Comparison of ENCODE assay signal across 1 cellular context in the genomic region with DNA sequence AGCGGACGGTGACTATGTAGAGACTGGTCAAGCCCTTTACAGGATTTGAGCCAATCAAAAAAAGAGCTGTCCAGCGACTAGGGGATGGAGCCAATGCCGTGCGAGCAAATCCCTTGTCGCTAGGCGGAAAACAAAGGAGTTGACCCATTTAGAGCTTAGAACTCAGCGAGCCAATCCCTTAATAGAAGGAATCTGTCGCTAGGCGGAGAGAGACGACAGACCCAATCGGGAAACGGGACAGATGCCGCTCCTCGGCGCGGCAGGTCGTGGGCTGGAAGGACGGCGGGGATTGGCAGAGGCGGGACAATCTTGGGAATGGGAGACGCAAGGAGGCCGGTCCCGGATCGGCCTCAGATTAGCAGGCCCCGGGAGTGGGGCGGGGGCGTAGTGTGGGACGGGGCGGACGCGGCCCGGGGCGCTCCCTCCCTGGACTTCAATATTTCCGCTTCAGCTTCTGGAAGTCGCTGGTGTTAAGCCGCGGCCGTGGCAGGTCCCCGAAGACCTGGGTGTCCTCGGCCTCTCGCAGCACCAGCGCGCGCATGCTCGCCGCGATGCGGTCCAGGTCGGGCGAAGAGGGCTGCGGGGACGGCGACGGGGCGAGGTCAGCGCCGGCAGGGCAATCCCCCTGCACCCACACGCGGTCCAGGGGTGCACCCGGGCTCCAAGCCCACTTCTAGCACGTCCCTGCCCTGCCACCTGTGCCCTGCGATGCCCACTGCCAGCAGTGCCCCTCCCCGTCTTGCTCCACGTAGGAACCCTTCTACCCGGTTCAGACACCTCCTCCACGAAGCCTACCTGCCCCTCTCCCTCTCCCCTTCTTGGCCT.
TF ChIP-seq lines count a peak whose summit lies in the region.

No MANE protein-coding gene starts in this region.

TF ChIP-seq in HEK293, 187 proteins besides CTCF, POLR2A, EP300 and RAD21 (continued from another document and continues in another):
- TF ChIP-seq EGR2 (tag by site-specific recombination; IDR thresholded peaks at IDR 0.05; ENCODE audit: low read depth) (peak; percentile 87), SCRT1 (tag by site-specific recombination; IDR thresholded peaks at IDR 0.05; ENCODE audit: borderline replicate concordance) (no peak), ZNF248 (tag by site-specific recombination; IDR thresholded peaks at IDR 0.05) (no peak), ZNF174 (tag by site-specific recombination; IDR thresholded peaks at IDR 0.05) (no peak), ZNF221 (tag by site-specific recombination; IDR thresholded peaks at IDR 0.05; ENCODE audit: borderline replicate concordance) (no peak), ZNF354C (tag by site-specific recombination; IDR thresholded peaks at IDR 0.05; ENCODE audit: borderline replicate concordance, low read depth) (no peak), KLF8 (tag by site-specific recombination; IDR thresholded peaks at IDR 0.05) (peak; percentile 96), SCRT2 (tag by site-specific recombination; IDR thresholded peaks at IDR 0.05) (no peak), GFI1B (tag by site-specific recombination; IDR thresholded peaks at IDR 0.05) (no peak), ZNF19 (tag by site-specific recombination; IDR thresholded peaks at IDR 0.05; ENCODE audit: low read depth) (no peak), ZNF416 (tag by site-specific recombination; IDR thresholded peaks at IDR 0.05) (no peak), ZNF837 (tag by site-specific recombination; IDR thresholded peaks at IDR 0.05) (no peak), ZNF830 (tag by site-specific recombination; IDR thresholded peaks at IDR 0.05; ENCODE audit: low read depth) (no peak), ZNF670 (tag by site-specific recombination; IDR thresholded peaks at IDR 0.05; ENCODE audit: low read depth) (no peak), ZNF48 (tag by site-specific recombination; IDR thresholded peaks at IDR 0.05) (no peak), ZNF658 (tag by site-specific recombination; IDR thresholded peaks at IDR 0.05) (no peak), RBAK (tag by site-specific recombination; IDR thresholded peaks at IDR 0.05) (no peak), ZIC2 (tag by site-specific recombination; IDR thresholded peaks at IDR 0.05) (no peak), REPIN1 (tag by site-specific recombination; IDR thresholded peaks at IDR 0.05; ENCODE audit: low read depth) (no peak), KLF16 (tag by site-specific recombination; IDR thresholded peaks at IDR 0.05) (0 out of 2 replicates have a peak, but pooled peaks have one; percentile 14), ZNF747 (tag by site-specific recombination; IDR thresholded peaks at IDR 0.05) (no peak), HOXC10 (CRISPR knock-in tag; IDR thresholded peaks at IDR 0.05) (no peak), ZNF274 (IDR thresholded peaks at IDR 0.05; ENCODE audit: low read length) (no peak), ZNF274 (tag by site-specific recombination; IDR thresholded peaks at IDR 0.05; ENCODE audit: borderline replicate concordance) (no peak), ZNF76 (tag by site-specific recombination; IDR thresholded peaks at IDR 0.05; ENCODE audit: borderline replicate concordance, low read depth) (peak; percentile 16; the same call in 1 of the 2 replicates), ZFHX2 (tag by site-specific recombination; conservative IDR thresholded peaks at IDR 0.05) (peak; percentile 94), FEZF1 (tag by site-specific recombination; IDR thresholded peaks at IDR 0.05) (no peak), GLI2 (tag by site-specific recombination; IDR thresholded peaks at IDR 0.05; ENCODE audit: borderline replicate concordance, low read depth) (no peak), ZNF785 (tag by site-specific recombination; IDR thresholded peaks at IDR 0.05) (no peak; the same call in 1 of the 2 replicates)
- TF ChIP-seq, protein P1, sequence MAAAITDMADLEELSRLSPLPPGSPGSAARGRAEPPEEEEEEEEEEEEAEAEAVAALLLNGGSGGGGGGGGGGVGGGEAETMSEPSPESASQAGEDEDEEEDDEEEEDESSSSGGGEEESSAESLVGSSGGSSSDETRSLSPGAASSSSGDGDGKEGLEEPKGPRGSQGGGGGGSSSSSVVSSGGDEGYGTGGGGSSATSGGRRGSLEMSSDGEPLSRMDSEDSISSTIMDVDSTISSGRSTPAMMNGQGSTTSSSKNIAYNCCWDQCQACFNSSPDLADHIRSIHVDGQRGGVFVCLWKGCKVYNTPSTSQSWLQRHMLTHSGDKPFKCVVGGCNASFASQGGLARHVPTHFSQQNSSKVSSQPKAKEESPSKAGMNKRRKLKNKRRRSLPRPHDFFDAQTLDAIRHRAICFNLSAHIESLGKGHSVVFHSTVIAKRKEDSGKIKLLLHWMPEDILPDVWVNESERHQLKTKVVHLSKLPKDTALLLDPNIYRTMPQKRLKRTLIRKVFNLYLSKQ (tag by site-specific recombination; IDR thresholded peaks at IDR 0.05; ENCODE audit: borderline replicate concordance) = no peak
- TF ChIP-seq, protein P2, sequence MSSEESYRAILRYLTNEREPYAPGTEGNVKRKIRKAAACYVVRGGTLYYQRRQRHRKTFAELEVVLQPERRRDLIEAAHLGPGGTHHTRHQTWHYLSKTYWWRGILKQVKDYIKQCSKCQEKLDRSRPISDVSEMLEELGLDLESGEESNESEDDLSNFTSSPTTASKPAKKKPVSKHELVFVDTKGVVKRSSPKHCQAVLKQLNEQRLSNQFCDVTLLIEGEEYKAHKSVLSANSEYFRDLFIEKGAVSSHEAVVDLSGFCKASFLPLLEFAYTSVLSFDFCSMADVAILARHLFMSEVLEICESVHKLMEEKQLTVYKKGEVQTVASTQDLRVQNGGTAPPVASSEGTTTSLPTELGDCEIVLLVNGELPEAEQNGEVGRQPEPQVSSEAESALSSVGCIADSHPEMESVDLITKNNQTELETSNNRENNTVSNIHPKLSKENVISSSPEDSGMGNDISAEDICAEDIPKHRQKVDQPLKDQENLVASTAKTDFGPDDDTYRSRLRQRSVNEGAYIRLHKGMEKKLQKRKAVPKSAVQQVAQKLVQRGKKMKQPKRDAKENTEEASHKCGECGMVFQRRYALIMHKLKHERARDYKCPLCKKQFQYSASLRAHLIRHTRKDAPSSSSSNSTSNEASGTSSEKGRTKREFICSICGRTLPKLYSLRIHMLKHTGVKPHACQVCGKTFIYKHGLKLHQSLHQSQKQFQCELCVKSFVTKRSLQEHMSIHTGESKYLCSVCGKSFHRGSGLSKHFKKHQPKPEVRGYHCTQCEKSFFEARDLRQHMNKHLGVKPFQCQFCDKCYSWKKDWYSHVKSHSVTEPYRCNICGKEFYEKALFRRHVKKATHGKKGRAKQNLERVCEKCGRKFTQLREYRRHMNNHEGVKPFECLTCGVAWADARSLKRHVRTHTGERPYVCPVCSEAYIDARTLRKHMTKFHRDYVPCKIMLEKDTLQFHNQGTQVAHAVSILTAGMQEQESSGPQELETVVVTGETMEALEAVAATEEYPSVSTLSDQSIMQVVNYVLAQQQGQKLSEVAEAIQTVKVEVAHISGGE (tag by site-specific recombination; conservative IDR thresholded peaks at IDR 0.05; ENCODE audit: low read depth) = peak; percentile 56; the same call in 1 of the 2 replicates
- TF ChIP-seq, protein P3, sequence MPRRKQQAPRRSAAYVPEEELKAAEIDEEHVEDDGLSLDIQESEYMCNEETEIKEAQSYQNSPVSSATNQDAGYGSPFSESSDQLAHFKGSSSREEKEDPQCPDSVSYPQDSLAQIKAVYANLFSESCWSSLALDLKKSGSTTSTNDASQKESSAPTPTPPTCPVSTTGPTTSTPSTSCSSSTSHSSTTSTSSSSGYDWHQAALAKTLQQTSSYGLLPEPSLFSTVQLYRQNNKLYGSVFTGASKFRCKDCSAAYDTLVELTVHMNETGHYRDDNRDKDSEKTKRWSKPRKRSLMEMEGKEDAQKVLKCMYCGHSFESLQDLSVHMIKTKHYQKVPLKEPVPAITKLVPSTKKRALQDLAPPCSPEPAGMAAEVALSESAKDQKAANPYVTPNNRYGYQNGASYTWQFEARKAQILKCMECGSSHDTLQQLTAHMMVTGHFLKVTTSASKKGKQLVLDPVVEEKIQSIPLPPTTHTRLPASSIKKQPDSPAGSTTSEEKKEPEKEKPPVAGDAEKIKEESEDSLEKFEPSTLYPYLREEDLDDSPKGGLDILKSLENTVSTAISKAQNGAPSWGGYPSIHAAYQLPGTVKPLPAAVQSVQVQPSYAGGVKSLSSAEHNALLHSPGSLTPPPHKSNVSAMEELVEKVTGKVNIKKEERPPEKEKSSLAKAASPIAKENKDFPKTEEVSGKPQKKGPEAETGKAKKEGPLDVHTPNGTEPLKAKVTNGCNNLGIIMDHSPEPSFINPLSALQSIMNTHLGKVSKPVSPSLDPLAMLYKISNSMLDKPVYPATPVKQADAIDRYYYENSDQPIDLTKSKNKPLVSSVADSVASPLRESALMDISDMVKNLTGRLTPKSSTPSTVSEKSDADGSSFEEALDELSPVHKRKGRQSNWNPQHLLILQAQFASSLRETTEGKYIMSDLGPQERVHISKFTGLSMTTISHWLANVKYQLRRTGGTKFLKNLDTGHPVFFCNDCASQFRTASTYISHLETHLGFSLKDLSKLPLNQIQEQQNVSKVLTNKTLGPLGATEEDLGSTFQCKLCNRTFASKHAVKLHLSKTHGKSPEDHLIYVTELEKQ (tag by site-specific recombination; IDR thresholded peaks at IDR 0.05; ENCODE audit: borderline replicate concordance) = no peak
- TF ChIP-seq, protein P4, sequence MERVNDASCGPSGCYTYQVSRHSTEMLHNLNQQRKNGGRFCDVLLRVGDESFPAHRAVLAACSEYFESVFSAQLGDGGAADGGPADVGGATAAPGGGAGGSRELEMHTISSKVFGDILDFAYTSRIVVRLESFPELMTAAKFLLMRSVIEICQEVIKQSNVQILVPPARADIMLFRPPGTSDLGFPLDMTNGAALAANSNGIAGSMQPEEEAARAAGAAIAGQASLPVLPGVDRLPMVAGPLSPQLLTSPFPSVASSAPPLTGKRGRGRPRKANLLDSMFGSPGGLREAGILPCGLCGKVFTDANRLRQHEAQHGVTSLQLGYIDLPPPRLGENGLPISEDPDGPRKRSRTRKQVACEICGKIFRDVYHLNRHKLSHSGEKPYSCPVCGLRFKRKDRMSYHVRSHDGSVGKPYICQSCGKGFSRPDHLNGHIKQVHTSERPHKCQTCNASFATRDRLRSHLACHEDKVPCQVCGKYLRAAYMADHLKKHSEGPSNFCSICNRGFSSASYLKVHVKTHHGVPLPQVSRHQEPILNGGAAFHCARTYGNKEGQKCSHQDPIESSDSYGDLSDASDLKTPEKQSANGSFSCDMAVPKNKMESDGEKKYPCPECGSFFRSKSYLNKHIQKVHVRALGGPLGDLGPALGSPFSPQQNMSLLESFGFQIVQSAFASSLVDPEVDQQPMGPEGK (tag by site-specific recombination; IDR thresholded peaks at IDR 0.05) = peak; percentile 69
- TF ChIP-seq, protein P5, sequence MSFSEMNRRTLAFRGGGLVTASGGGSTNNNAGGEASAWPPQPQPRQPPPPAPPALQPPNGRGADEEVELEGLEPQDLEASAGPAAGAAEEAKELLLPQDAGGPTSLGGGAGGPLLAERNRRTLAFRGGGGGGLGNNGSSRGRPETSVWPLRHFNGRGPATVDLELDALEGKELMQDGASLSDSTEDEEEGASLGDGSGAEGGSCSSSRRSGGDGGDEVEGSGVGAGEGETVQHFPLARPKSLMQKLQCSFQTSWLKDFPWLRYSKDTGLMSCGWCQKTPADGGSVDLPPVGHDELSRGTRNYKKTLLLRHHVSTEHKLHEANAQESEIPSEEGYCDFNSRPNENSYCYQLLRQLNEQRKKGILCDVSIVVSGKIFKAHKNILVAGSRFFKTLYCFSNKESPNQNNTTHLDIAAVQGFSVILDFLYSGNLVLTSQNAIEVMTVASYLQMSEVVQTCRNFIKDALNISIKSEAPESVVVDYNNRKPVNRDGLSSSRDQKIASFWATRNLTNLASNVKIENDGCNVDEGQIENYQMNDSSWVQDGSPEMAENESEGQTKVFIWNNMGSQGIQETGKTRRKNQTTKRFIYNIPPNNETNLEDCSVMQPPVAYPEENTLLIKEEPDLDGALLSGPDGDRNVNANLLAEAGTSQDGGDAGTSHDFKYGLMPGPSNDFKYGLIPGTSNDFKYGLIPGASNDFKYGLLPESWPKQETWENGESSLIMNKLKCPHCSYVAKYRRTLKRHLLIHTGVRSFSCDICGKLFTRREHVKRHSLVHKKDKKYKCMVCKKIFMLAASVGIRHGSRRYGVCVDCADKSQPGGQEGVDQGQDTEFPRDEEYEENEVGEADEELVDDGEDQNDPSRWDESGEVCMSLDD (tag by site-specific recombination; IDR thresholded peaks at IDR 0.05) = peak; percentile 78
- TF ChIP-seq, protein P6, sequence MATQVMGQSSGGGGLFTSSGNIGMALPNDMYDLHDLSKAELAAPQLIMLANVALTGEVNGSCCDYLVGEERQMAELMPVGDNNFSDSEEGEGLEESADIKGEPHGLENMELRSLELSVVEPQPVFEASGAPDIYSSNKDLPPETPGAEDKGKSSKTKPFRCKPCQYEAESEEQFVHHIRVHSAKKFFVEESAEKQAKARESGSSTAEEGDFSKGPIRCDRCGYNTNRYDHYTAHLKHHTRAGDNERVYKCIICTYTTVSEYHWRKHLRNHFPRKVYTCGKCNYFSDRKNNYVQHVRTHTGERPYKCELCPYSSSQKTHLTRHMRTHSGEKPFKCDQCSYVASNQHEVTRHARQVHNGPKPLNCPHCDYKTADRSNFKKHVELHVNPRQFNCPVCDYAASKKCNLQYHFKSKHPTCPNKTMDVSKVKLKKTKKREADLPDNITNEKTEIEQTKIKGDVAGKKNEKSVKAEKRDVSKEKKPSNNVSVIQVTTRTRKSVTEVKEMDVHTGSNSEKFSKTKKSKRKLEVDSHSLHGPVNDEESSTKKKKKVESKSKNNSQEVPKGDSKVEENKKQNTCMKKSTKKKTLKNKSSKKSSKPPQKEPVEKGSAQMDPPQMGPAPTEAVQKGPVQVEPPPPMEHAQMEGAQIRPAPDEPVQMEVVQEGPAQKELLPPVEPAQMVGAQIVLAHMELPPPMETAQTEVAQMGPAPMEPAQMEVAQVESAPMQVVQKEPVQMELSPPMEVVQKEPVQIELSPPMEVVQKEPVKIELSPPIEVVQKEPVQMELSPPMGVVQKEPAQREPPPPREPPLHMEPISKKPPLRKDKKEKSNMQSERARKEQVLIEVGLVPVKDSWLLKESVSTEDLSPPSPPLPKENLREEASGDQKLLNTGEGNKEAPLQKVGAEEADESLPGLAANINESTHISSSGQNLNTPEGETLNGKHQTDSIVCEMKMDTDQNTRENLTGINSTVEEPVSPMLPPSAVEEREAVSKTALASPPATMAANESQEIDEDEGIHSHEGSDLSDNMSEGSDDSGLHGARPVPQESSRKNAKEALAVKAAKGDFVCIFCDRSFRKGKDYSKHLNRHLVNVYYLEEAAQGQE (tag by site-specific recombination; IDR thresholded peaks at IDR 0.05) = no peak
- TF ChIP-seq, protein P7, sequence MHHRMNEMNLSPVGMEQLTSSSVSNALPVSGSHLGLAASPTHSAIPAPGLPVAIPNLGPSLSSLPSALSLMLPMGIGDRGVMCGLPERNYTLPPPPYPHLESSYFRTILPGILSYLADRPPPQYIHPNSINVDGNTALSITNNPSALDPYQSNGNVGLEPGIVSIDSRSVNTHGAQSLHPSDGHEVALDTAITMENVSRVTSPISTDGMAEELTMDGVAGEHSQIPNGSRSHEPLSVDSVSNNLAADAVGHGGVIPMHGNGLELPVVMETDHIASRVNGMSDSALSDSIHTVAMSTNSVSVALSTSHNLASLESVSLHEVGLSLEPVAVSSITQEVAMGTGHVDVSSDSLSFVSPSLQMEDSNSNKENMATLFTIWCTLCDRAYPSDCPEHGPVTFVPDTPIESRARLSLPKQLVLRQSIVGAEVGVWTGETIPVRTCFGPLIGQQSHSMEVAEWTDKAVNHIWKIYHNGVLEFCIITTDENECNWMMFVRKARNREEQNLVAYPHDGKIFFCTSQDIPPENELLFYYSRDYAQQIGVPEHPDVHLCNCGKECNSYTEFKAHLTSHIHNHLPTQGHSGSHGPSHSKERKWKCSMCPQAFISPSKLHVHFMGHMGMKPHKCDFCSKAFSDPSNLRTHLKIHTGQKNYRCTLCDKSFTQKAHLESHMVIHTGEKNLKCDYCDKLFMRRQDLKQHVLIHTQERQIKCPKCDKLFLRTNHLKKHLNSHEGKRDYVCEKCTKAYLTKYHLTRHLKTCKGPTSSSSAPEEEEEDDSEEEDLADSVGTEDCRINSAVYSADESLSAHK (tag by site-specific recombination; IDR thresholded peaks at IDR 0.05) = no peak
